Comparison of ENCODE assay signal across 30 cellular contexts in genomic region chr3:62938583-62938982, GRCh38.
"Had no signal": no experiment of that assay in that cellular context is flagged by ENCODE, and none has a peak within 500 bp of the region (broad histone marks: within the 10 kb centered on the region; RNA-seq: fewer than 3 reads in every experiment).

No MANE protein-coding gene starts in this region.

- H3K36me3 ChIP-seq: adrenal gland had no signal

- H3K9me3 ChIP-seq: adrenal gland had no signal

- DNase-seq: activated B cell treated with CpG ODN at 0.5 μM for 24 hours; activated CD4-positive, alpha-beta memory T cell treated with anti-CD3 and anti-CD28 coated beads for 36 hours; activated CD4-positive, alpha-beta T cell treated with anti-CD3 and anti-CD28 coated beads for 4 hours; activated CD4-positive, alpha-beta T cell treated with anti-CD3 and anti-CD28 coated beads, Interleukin-2, amount 50 U/mL, for 1 hour; activated CD4-positive, CD25-positive, alpha-beta regulatory T cell treated with anti-CD3 and anti-CD28 coated beads, Interleukin-2, amount 50 U/mL, for 72 hours; activated CD8-positive, alpha-beta memory T cell treated with anti-CD3 and anti-CD28 coated beads, Interleukin-2, amount 50 U/mL, for 4 hours; activated gamma-delta T cell treated with Interleukin-2 at 50 U/mL for 16 hours; activated naive CD4-positive, alpha-beta T cell treated with anti-CD3 and anti-CD28 coated beads for 36 hours; activated T-cell treated with anti-CD3 and anti-CD28 coated beads for 4 hours; activated T-cell treated with anti-CD3 and anti-CD28 coated beads, Interleukin-2, amount 50 U/mL, for 4 hours; adrenal gland; caudate nucleus; KG1; NCI-H1092 treated with DMSO at 0.1 percent for 48 hours; NCI-H1417; NCI-H146; NCI-H187; NCI-H2029 treated with DMSO at 0.1 percent for 48 hours; NCI-H2107; NCI-H2171; NCI-H446; NCI-H524; PC-9; SIG-M5; SW 1271; T-helper 1 cell; T-helper 2 cell; T-helper 9 cell had no signal

- ATAC-seq: activated naive CD4-positive, alpha-beta T cell treated with anti-CD3 and anti-CD28 coated beads, Interleukin-2, amount 50 U/mL, for 72 hours; activated T-cell treated with anti-CD3 and anti-CD28 coated beads, Interleukin-2, amount 50 U/mL, for 4 hours; Right ventricle myocardium inferior had no signal

- H3K4me3 ChIP-seq: adrenal gland, PC-9 had no signal

- H3K4me1 ChIP-seq: adrenal gland had no signal
